ENCODE assay signal across 16 cellular contexts in the genomic region with DNA sequence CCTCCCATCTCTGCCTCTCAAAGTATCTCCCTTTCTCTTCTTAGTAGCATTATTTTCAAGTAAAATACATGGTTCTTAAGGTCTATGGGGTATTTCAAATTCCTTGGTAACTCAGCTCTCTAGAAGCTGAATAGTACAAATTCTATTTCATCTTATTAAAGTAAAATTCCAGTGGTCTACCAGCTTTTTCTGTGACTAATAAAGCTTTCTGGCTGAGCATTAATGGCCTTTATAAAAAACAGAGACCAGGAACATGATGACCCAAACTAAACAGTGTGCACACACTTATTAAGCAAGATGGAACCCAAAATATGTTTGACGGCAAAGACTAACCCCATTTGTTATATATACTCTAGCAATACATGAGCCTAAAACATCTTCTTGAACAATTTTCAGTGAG.
DNase-seq lines count a peak whose midpoint lies in the region; ATAC-seq and TF ChIP-seq lines count a peak whose summit lies in the region.
"Had no signal": no experiment of that assay in that cellular context is flagged by ENCODE, and none has a peak within 500 bp of the region (broad histone marks: within the 10 kb centered on the region; RNA-seq: fewer than 3 reads in every experiment).

No MANE protein-coding gene starts in this region.

- H3K36me3 ChIP-seq in BJ (ENCODE audit: control insufficient read depth, insufficient read depth, low read length) (no peaks in the 10 kb centered on the region), vagina (no peaks in the 10 kb centered on the region), uterus (no peaks in the 10 kb centered on the region)

- no peaks in the 10 kb centered on the region for H3K27me3 ChIP-seq in BJ (ENCODE audit: control insufficient read depth, insufficient read depth, low read length)
- H3K27me3 ChIP-seq in vagina, result no peaks in the 10 kb centered on the region
- no peaks in the 10 kb centered on the region for H3K27me3 ChIP-seq in uterus

- H3K4me1 ChIP-seq in vagina, result no peaks in the 10 kb centered on the region
- no peaks in the 10 kb centered on the region for H3K4me1 ChIP-seq in uterus

- H3K9me3 ChIP-seq in vagina (no peaks in the 10 kb centered on the region), uterus (no peaks in the 10 kb centered on the region)

- DNase-seq in BJ (ENCODE audit: low read depth), result peak; percentile 52
- peak; percentile 23 for DNase-seq in amniotic epithelial cell (ENCODE audit: low read depth)
- DNase-seq in epithelial cell of proximal tubule (ENCODE audit: low read depth), result peak; percentile 38
- DNase-seq in vagina (ENCODE audit: extremely low spot score in 2 of 2), result no peak
- no peak for DNase-seq in uterus
- DNase-seq in NCI-H1930 (lab: John Stamatoyannopoulos, UW), result no peak
- DNase-seq: 8988T; C1 segment of cervical spinal cord; Calu3; CD4-positive, alpha-beta T cell; DMS 273 treated with DMSO at 0.1 percent for 48 hours; H7; IMR-90 had no signal

- no peak for TF ChIP-seq CTCF in BJ (IDR thresholded peaks at IDR 0.05; ENCODE audit: insufficient read depth, low read depth, low read length)
- TF ChIP-seq CTCF in epithelial cell of proximal tubule (conservative IDR thresholded peaks at IDR 0.05; ENCODE audit: low read depth, low read length), result no peak
- TF ChIP-seq CTCF in vagina (IDR thresholded peaks at IDR 0.05), result no peak
- TF ChIP-seq CTCF in uterus (IDR thresholded peaks at IDR 0.05), result no peak

- CTCF ChIA-PET in BJ (lab: Yijun Ruan, JAX), result no interaction called here

- intact Hi-C loops in vagina (cut with DNase I) (no loop called here), uterus (cut with DNase I; ENCODE audit: low total_unique reads) (no loop called here)

- TF ChIP-seq POLR2A in vagina (IDR thresholded peaks at IDR 0.05) (no peak), uterus (IDR thresholded peaks at IDR 0.05) (no peak)

- no peak for ATAC-seq in HG02840 (IDR thresholded peaks at IDR 0.05; ENCODE audit: low FRiP score, unreplicated experiment)
- ATAC-seq: GM12878, GM23338 had no signal

- H3K27ac ChIP-seq in vagina (peak overlapping the region; percentile 2), uterus (no peak overlapping the region)

- no peak overlapping the region for H3K4me3 ChIP-seq in BJ (ENCODE audit: low read depth, low read length)
- H3K4me3 ChIP-seq in epithelial cell of proximal tubule (ENCODE audit: low read depth, low read length), result no peak overlapping the region
- no peak overlapping the region for H3K4me3 ChIP-seq in vagina
- H3K4me3 ChIP-seq in uterus, result no peak overlapping the region
- H3K4me3 ChIP-seq: GM12878, GM23338 had no signal

- POLR2A ChIA-PET in BJ (lab: Charles Lee), result no interaction called here

Comparison
In these comparisons a context has a peak if more than half of its experiments do, and no peak if none do; other contexts are left out.
1. DNase-seq: peak in BJ (single experiment), amniotic epithelial cell (single experiment) and epithelial cell of proximal tubule (single experiment); none in vagina (0 of 2), uterus (0 of 2) and NCI-H1930 (0 of 2).